Comparison of ENCODE assay signal across 1 cellular context in the genomic region with DNA sequence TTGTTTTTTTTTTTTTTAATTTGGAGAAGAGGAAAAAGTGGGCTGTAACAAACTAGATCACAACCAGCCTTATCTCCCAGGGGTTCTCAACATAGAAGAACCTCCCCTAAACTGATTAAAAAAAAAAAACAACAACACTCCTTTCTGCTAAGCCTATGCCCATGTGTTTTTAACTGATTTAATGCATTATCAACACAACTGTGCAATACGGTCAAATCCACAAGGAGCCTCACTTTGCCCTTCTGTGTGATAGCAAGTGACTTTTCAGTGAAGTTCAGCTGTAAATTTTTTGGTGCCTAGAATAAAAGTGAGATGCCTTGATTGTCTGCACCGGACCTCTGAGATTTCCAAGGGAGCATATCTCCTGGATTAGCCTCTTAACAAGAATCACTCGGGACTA.
TF ChIP-seq lines count a peak whose summit lies in the region.

No MANE protein-coding gene starts in this region.

TF ChIP-seq in GM12878, 131 proteins besides CTCF, POLR2A, EP300 and RAD21:
- TF ChIP-seq ESRRA (IDR thresholded peaks at IDR 0.05; ENCODE audit: low read length) (no peak), SREBF1 (IDR thresholded peaks at IDR 0.05; ENCODE audit: low read length) (no peak), KDM1A (IDR thresholded peaks at IDR 0.05; ENCODE audit: borderline replicate concordance) (no peak), PAX5 (IDR thresholded peaks at IDR 0.05; ENCODE audit: borderline replicate concordance, low read depth, low read length) (no peak), MTA2 (IDR thresholded peaks at IDR 0.05; ENCODE audit: low read depth) (no peak), PAX8 (IDR thresholded peaks at IDR 0.05) (no peak), YY1 (IDR thresholded peaks at IDR 0.05; ENCODE audit: low read depth, low read length) (no peak), CHD2 (IDR thresholded peaks at IDR 0.05; ENCODE audit: borderline replicate concordance, low read depth, low read length) (no peak)
- TF ChIP-seq, protein P1, sequence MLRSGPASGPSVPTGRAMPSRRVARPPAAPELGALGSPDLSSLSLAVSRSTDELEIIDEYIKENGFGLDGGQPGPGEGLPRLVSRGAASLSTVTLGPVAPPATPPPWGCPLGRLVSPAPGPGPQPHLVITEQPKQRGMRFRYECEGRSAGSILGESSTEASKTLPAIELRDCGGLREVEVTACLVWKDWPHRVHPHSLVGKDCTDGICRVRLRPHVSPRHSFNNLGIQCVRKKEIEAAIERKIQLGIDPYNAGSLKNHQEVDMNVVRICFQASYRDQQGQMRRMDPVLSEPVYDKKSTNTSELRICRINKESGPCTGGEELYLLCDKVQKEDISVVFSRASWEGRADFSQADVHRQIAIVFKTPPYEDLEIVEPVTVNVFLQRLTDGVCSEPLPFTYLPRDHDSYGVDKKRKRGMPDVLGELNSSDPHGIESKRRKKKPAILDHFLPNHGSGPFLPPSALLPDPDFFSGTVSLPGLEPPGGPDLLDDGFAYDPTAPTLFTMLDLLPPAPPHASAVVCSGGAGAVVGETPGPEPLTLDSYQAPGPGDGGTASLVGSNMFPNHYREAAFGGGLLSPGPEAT (IDR thresholded peaks at IDR 0.05; ENCODE audit: low read depth) = no peak
- TF ChIP-seq, protein P2, sequence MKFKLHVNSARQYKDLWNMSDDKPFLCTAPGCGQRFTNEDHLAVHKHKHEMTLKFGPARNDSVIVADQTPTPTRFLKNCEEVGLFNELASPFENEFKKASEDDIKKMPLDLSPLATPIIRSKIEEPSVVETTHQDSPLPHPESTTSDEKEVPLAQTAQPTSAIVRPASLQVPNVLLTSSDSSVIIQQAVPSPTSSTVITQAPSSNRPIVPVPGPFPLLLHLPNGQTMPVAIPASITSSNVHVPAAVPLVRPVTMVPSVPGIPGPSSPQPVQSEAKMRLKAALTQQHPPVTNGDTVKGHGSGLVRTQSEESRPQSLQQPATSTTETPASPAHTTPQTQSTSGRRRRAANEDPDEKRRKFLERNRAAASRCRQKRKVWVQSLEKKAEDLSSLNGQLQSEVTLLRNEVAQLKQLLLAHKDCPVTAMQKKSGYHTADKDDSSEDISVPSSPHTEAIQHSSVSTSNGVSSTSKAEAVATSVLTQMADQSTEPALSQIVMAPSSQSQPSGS (IDR thresholded peaks at IDR 0.05; ENCODE audit: low read length) = no peak
